In the genomic region with DNA sequence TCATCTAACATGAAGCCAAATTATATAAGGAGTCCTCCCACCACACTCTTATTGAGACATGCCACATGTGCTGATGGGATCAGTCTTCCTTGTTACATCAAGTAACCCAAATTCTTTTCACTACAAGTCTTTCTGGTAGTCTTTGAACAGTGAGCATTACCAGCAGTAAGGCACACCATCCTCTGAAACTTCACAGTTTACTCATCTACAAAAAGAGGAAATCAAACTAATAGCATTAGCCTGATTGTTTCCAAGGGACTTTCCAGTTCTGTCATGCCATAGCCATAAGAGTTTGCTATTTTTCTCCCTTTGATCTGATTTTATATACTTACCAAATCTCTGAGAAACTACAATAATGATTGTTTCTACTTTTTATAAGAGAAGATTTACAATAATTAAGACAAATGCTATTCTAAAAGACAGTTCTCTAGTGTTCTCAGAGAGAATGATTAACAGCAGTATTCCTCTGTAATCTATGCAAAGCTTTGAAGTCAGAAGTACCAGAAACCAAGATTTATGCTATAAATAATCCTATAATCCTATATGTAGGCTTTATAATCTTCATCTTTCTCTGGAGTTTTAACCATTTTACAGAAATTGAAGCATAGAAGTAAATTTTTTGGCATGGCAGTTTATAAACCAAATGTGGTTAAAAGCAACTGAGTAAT, we compare ENCODE assay signal across 11 cellular contexts.
DNase-seq lines count a peak whose midpoint lies in the region; ATAC-seq and TF ChIP-seq lines count a peak whose summit lies in the region.
"Had no signal": no experiment of that assay in that cellular context is flagged by ENCODE, and none has a peak within 500 bp of the region (broad histone marks: within the 10 kb centered on the region; RNA-seq: fewer than 3 reads in every experiment).

No MANE protein-coding gene starts in this region.

- H3K9me3 Mint-ChIP-seq in neural progenitor cell: no peaks in the 10 kb centered on the region
- H3K9me3 Mint-ChIP-seq in CD4-positive, alpha-beta memory T cell: peaks cover 0 to 13% (median 0%) of the 10 kb centered on the region in 8 donors

- no peaks in the 10 kb centered on the region for H3K79me2 ChIP-seq in neural progenitor cell (ENCODE audit: low read depth)

- H3K36me3 ChIP-seq in neural progenitor cell: no peaks in the 10 kb centered on the region
- no peaks in the 10 kb centered on the region for H3K36me3 ChIP-seq in CD4-positive, alpha-beta memory T cell (ENCODE audit: insufficient read depth, low read length)

- no peak for DNase-seq in neural progenitor cell (ENCODE audit: low spot score)
- no peak for DNase-seq in KBM-7
- DNase-seq in CD4-positive, alpha-beta memory T cell: no peak
- DNase-seq in NCI-H526 (lab: John Stamatoyannopoulos, UW): no peak
- no peak for DNase-seq in NK-92 (lab: John Stamatoyannopoulos, UW; ENCODE audit: unreplicated experiment)
- DNase-seq: aorta, endodermal cell, SW 1271 had no signal

- no peaks in the 10 kb centered on the region for H3K27me3 ChIP-seq in neural progenitor cell
- no peaks in the 10 kb centered on the region for H3K27me3 ChIP-seq in CD4-positive, alpha-beta memory T cell (ENCODE audit: insufficient read depth, low read length)

- TF ChIP-seq CTCF in neural progenitor cell (IDR thresholded peaks at IDR 0.05): no peak

- H4K20me1 ChIP-seq in neural progenitor cell (ENCODE audit: low read depth): no peaks in the 10 kb centered on the region

- H3K36me3 Mint-ChIP-seq in neural progenitor cell: no peaks in the 10 kb centered on the region
- no peaks in the 10 kb centered on the region for H3K36me3 Mint-ChIP-seq in CD4-positive, alpha-beta memory T cell

- no peak overlapping the region for H3K27ac Mint-ChIP-seq in neural progenitor cell
- no peak overlapping the region for H3K27ac Mint-ChIP-seq in CD4-positive, alpha-beta memory T cell
- H3K27ac Mint-ChIP-seq: endodermal cell had no signal

- ATAC-seq in GM18909 (IDR thresholded peaks at IDR 0.05; ENCODE audit: poor library complexity, unreplicated experiment): peak; percentile 99
- ATAC-seq in GM21717 (IDR thresholded peaks at IDR 0.05; ENCODE audit: unreplicated experiment): peak; percentile 100
- ATAC-seq in HG03108 (IDR thresholded peaks at IDR 0.05; ENCODE audit: unreplicated experiment): peak; percentile 100

- no peak overlapping the region for H3K27ac ChIP-seq in neural progenitor cell
- H3K27ac ChIP-seq in CD4-positive, alpha-beta memory T cell (ENCODE audit: low read depth, low read length): no peak overlapping the region

- H3K4me2 ChIP-seq in neural progenitor cell: no peak overlapping the region

- H3K9ac ChIP-seq in neural progenitor cell: no peak overlapping the region

- peaks cover 9% of the 10 kb centered on the region for H3K4me1 ChIP-seq in neural progenitor cell
- H3K4me1 ChIP-seq in CD4-positive, alpha-beta memory T cell (ENCODE audit: insufficient read depth, low read length): no peaks in the 10 kb centered on the region

- H3K4me3 Mint-ChIP-seq in neural progenitor cell: no peak overlapping the region
- no peak overlapping the region for H3K4me3 Mint-ChIP-seq in CD4-positive, alpha-beta memory T cell
- H3K4me3 Mint-ChIP-seq: endodermal cell had no signal

- intact Hi-C loops in CD4-positive, alpha-beta memory T cell (cut with micrococcal nuclease): no loop called here

- POLR2A ChIA-PET in CD4-positive, alpha-beta memory T cell (lab: Charles Lee; ENCODE audit: partially characterized antibody): no interaction called here

- H3K9me3 ChIP-seq in neural progenitor cell (ENCODE audit: low read depth): no peaks in the 10 kb centered on the region
- no peaks in the 10 kb centered on the region for H3K9me3 ChIP-seq in CD4-positive, alpha-beta memory T cell (ENCODE audit: control insufficient read depth in 1 of 2, low read length in 2 of 2)

- H3K4me3 ChIP-seq in neural progenitor cell: no peak overlapping the region
- H3K4me3 ChIP-seq in CD4-positive, alpha-beta memory T cell (ENCODE audit: low read length in 2 of 2): no peak overlapping the region

- CTCF ChIA-PET in CD4-positive, alpha-beta memory T cell (lab: Charles Lee; ENCODE audit: partially characterized antibody): no interaction called here

- H3K4me1 Mint-ChIP-seq in neural progenitor cell: no peaks in the 10 kb centered on the region
- no peaks in the 10 kb centered on the region for H3K4me1 Mint-ChIP-seq in CD4-positive, alpha-beta memory T cell

- no peaks in the 10 kb centered on the region for H3K27me3 Mint-ChIP-seq in neural progenitor cell (ENCODE audit: insufficient read depth, low read depth)
- H3K27me3 Mint-ChIP-seq in CD4-positive, alpha-beta memory T cell: peaks cover 0 to 2% of the 10 kb centered on the region in 2 donors

- in situ Hi-C loops in KBM-7 (cut with MboI; ENCODE audit: low pct_unique_long_range_greater_than_20kb, low sequenced_read_pairs): no loop called here

- H3F3A ChIP-seq in neural progenitor cell (ENCODE audit: low read depth): no peaks in the 10 kb centered on the region

- H2AFZ ChIP-seq in neural progenitor cell (replicated peaks): peak overlapping the region; percentile 59
